In genomic region chrX:130902783-130903613, GRCh38 we compare ENCODE assay signal across 8 cellular contexts. TPM values are rescaled to one million over a fixed set of nuclear protein-coding genes. Genes with fewer than 3 reads are reported as not detected.
A peak's percentile ranks its signal among the peaks of the same experiment; 100 is the strongest.
DNase-seq lines count a peak whose midpoint lies in the region; TF ChIP-seq lines count a peak whose summit lies in the region.

Gene ENOX2 (minus strand): TSS chrX:130903209. CDS start chrX:130703216, 199,993 bp downstream.

- no peaks in the 10 kb centered on the region for H3K79me2 ChIP-seq in neural cell (replicated peaks; ENCODE audit: insufficient read depth, low read length)

- intact Hi-C loops in stomach (cut with DNase I; ENCODE audit: low total_unique reads): no loop called here

- H3K27me3 ChIP-seq in H7 (ENCODE audit: control insufficient read depth, insufficient read depth, low read length): no peaks in the 10 kb centered on the region
- no peaks in the 10 kb centered on the region for H3K27me3 ChIP-seq in neural cell (ENCODE audit: insufficient read depth, low read depth, low read length)
- H3K27me3 ChIP-seq in stomach: no peaks in the 10 kb centered on the region

- no peaks in the 10 kb centered on the region for H3K9me2 ChIP-seq in neural cell (ENCODE audit: insufficient read depth, low read length)

- H3K36me3 ChIP-seq in H7 (replicated peaks; ENCODE audit: control insufficient read depth, insufficient read depth, low read length) (no peaks in the 10 kb centered on the region), neural cell (ENCODE audit: insufficient read depth, low read length) (no peaks in the 10 kb centered on the region), stomach (no peaks in the 10 kb centered on the region)

- H3K27ac ChIP-seq in neural cell (ENCODE audit: low read length): peak within 1 kb of the TSS; percentile 69
- H3K27ac ChIP-seq in stomach: peak within 1 kb of the TSS; percentile 78 to 89 (median 84)

- no peaks in the 10 kb centered on the region for H3K4me1 ChIP-seq in stomach

- H2AFZ ChIP-seq in neural cell (ENCODE audit: low read depth, low read length): peak within 1 kb of the TSS; percentile 69

- H3K9me3 ChIP-seq in neural cell (ENCODE audit: low read length) (no peaks in the 10 kb centered on the region), stomach (no peaks in the 10 kb centered on the region)

- TF ChIP-seq CTCF in neural cell (IDR thresholded peaks at IDR 0.05; ENCODE audit: poor library complexity, severe bottlenecking): peak; percentile 14
- TF ChIP-seq CTCF in stomach (IDR thresholded peaks at IDR 0.05): peak in 1 of 7 experiments; percentile 15

- peak within 1 kb of the TSS; percentile 77 for H3K9ac ChIP-seq in neural cell (ENCODE audit: low read length)

- no peaks in the 10 kb centered on the region for H3F3A ChIP-seq in neural cell (ENCODE audit: insufficient read depth, low read length, poor library complexity, severe bottlenecking)

- TF ChIP-seq EP300 in neural cell (conservative IDR thresholded peaks at IDR 0.05; ENCODE audit: poor library complexity, severe bottlenecking) (peak; percentile 34), stomach (IDR thresholded peaks at IDR 0.05) (no peak)

- peak within 1 kb of the TSS; percentile 44 for H3K4me2 ChIP-seq in neural cell (ENCODE audit: low read length)

- DNase-seq in ELF-1 (ENCODE audit: low read depth, low spot score) (peak; percentile 99), H7 (peak; percentile 88), M059J (ENCODE audit: low read depth) (peak; percentile 99), SHP77 (lab: John Stamatoyannopoulos, UW) (peak; percentile 92 to 93), fibroblast of the conjunctiva (ENCODE audit: low read depth) (peak; percentile 92), stomach (peak; percentile 90)
- peak; percentile 70 for DNase-seq in activated effector memory CD4-positive, alpha-beta T cell treated with Interleukin-2 at 50 U/mL for 16 hours

- peak in 1 of 4 donors; percentile 8 for TF ChIP-seq POLR2A in stomach (IDR thresholded peaks at IDR 0.05)

- H3K4me3 ChIP-seq in H7 (ENCODE audit: insufficient read depth, low read depth, low read length) (peak within 1 kb of the TSS; percentile 85), neural cell (ENCODE audit: low read length) (peak within 1 kb of the TSS; percentile 78), stomach (peak within 1 kb of the TSS; percentile 55 to 69 (median 62))

- no peaks in the 10 kb centered on the region for H4K20me1 ChIP-seq in neural cell (ENCODE audit: insufficient read depth)

- WGBS in stomach, 5 donors: 0 to 35% (median 4%) methylated on average over 9 to 50 of the region's 50 CpGs

- TF ChIP-seq RAD21 in neural cell (conservative IDR thresholded peaks at IDR 0.05): peak; percentile 47

TF ChIP-seq in neural cell, 6 proteins besides CTCF, POLR2A, EP300 and RAD21:
- no peak for TF ChIP-seq TAF1 (IDR thresholded peaks at IDR 0.05; ENCODE audit: low read depth)
- TF ChIP-seq SMC3 (conservative IDR thresholded peaks at IDR 0.05; ENCODE audit: poor library complexity): peak; percentile 49
- no peak for TF ChIP-seq REST (IDR thresholded peaks at IDR 0.05; ENCODE audit: borderline replicate concordance)
- no peak for TF ChIP-seq POLR2AphosphoS5 (IDR thresholded peaks at IDR 0.05)
- TF ChIP-seq EZH2 (IDR thresholded peaks at IDR 0.05; ENCODE audit: borderline replicate concordance, insufficient read depth, low read length, poor library complexity, severe bottlenecking): no peak
- peak; percentile 75 for TF ChIP-seq MXI1 (conservative IDR thresholded peaks at IDR 0.05; ENCODE audit: poor library complexity, severe bottlenecking)
TF ChIP-seq in neural cell: peak in this region for 2.

RNA-seq across cellular contexts. Expression of gene ENOX2, which starts in this region (rescaled TPM):
- total RNA-seq in H7 (2014; rRNA removed; shearing (Covaris generic)): 17.5 and 21.3 TPM in 2 replicates
- total RNA-seq in M059J (2014; rRNA removed; shearing (Covaris generic)): 23.2 and 27.2 TPM in 2 replicates
- 41.1 and 48.7 TPM in 2 replicates for polyA plus RNA-seq in neural cell
- polyA minus RNA-seq in neural cell: 46.0 and 57.9 TPM in 2 replicates
- 10 to 100 TPM in 3 of 5 donors, 1 to 10 TPM in 2; 2.6 to 12.1 (median 11.2) TPM for total RNA-seq in stomach
- 1 to 10 TPM; 2.6 to 6.3 (median 4.5) TPM for polyA plus RNA-seq in stomach

Comparison
In these comparisons a context has a peak if more than half of its experiments do, and no peak if none do; other contexts are left out.
1. Peak in every context shown above with its lines: DNase-seq, H3K4me3 ChIP-seq and H3K27ac ChIP-seq.